In the genomic region with DNA sequence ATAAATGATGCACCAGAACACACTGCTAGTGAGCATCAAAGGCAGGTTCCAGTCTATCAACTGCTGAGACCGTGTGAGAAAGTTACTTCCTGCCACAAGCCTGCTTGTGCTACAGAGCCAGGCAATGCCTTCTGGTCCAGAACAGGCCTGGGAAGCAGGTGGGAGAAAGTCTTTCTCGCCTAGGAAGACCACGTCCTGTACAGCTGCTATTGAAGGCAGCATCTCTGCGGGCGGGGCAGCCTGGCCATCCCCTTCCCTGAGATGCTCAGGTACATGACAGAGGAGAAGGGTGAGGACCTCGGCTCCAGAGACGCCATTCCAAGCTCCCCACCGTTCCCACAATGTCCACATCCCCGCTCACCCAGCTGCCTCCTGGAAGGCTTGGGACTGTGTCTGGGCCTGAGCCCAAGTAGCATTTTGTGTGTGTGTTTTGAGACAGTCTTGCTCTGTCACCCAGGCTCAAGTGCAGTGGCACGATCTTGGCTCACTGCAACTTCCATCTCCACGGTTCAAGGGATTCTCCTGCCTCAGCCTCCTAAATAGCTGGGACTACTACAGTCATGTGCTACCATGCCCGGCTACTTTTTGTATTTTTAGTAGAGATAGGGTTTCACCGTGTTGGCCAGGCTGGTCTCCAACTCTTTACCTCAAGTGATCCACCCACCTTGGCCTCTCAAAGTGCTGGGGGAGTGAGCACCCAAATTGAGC, we compare ENCODE assay signal across 9 cellular contexts. TPM values are rescaled to one million over a fixed set of nuclear protein-coding genes. Genes with fewer than 3 reads are reported as not detected.
DNase-seq lines count a peak whose midpoint lies in the region; ATAC-seq and TF ChIP-seq lines count a peak whose summit lies in the region.
"Had no signal": no experiment of that assay in that cellular context is flagged by ENCODE, and none has a peak within 500 bp of the region (broad histone marks: within the 10 kb centered on the region; RNA-seq: fewer than 3 reads in every experiment).

No MANE protein-coding gene starts in this region.

- H3K4me1 ChIP-seq in ovary (ENCODE audit: insufficient read depth): no peaks in the 10 kb centered on the region

- no peak overlapping the region for H3K4me3 ChIP-seq in HL-60 (replicated peaks; ENCODE audit: insufficient read depth, low read length)
- H3K4me3 ChIP-seq in ovary: no peak overlapping the region

- ATAC-seq in stimulated activated naive B cell treated with anti-CD40 and anti-IgM and Interleukin-4, amounts not matched to agents 10 μg/mL and 1 μg/mL and 100 μg/mL, for 72 hours (replicated peaks): no peak
- ATAC-seq in GM18505 (IDR thresholded peaks at IDR 0.05; ENCODE audit: unreplicated experiment): no peak

- H3K27ac Mint-ChIP-seq in immature natural killer cell: peak overlapping the region; percentile 91 to 98 (median 96)
- H3K27ac Mint-ChIP-seq in stimulated activated naive B cell treated with anti-CD40 and anti-IgM and Interleukin-4, amounts not matched to agents 10 μg/mL and 1 μg/mL and 100 μg/mL, for 72 hours: peak overlapping the region; percentile 94

- TF ChIP-seq EP300 in ovary (IDR thresholded peaks at IDR 0.05): no peak

- peaks cover 39 to 45% of the 10 kb centered on the region in 2 donors for H3K4me1 Mint-ChIP-seq in immature natural killer cell
- peaks cover 35 to 58% of the 10 kb centered on the region in 2 donors for H3K4me1 Mint-ChIP-seq in stimulated activated naive B cell treated with anti-CD40 and anti-IgM and Interleukin-4, amounts not matched to agents 10 μg/mL and 1 μg/mL and 100 μg/mL, for 72 hours

- peak overlapping the region; percentile 27 for H3K27ac ChIP-seq in HL-60 (replicated peaks)
- H3K27ac ChIP-seq in ovary: no peak overlapping the region

- DNase-seq in HL-60 (ENCODE audit: low read depth in 1 of 2, low spot score in 1 of 2) (no peak), immature natural killer cell (peak; percentile 54 to 64 (median 57)), NCI-H524 treated with DMSO at 0.1 percent for 48 hours (lab: John Stamatoyannopoulos, UW) (no peak), ovary (no peak), SIG-M5 treated with dmso at 0.1 percent for 504 hours (lab: John Stamatoyannopoulos, UW; ENCODE audit: unreplicated experiment) (no peak)
- DNase-seq in activated T-cell treated with anti-CD3 and anti-CD28 coated beads, Interleukin-2, amount 50 U/mL, for 48 hours: peak; percentile 55 to 57
- DNase-seq in stimulated activated naive B cell treated with anti-CD40 and anti-IgM and Interleukin-4, amounts not matched to agents 10 μg/mL and 1 μg/mL and 100 μg/mL, for 72 hours: no peak
- DNase-seq: kidney glomerular epithelial cell had no signal

- H3K9me3 Mint-ChIP-seq in immature natural killer cell: no peaks in the 10 kb centered on the region
- peaks cover 3 to 4% of the 10 kb centered on the region in 2 donors for H3K9me3 Mint-ChIP-seq in stimulated activated naive B cell treated with anti-CD40 and anti-IgM and Interleukin-4, amounts not matched to agents 10 μg/mL and 1 μg/mL and 100 μg/mL, for 72 hours

- TF ChIP-seq POLR2A in ovary (IDR thresholded peaks at IDR 0.05) (no peak), GM18505 (IDR thresholded peaks at IDR 0.05; ENCODE audit: borderline replicate concordance, extremely low read depth, insufficient read depth, insufficient read length) (no peak)

- no peaks in the 10 kb centered on the region for H3K36me3 ChIP-seq in ovary

- H3K27me3 Mint-ChIP-seq in immature natural killer cell (ENCODE audit: low read depth in 3 of 3): peaks cover 17 to 32% (median 21%) of the 10 kb centered on the region in 3 donors
- no peaks in the 10 kb centered on the region for H3K27me3 Mint-ChIP-seq in stimulated activated naive B cell treated with anti-CD40 and anti-IgM and Interleukin-4, amounts not matched to agents 10 μg/mL and 1 μg/mL and 100 μg/mL, for 72 hours

- TF ChIP-seq CTCF in HL-60 (IDR thresholded peaks at IDR 0.05; ENCODE audit: insufficient read depth, low read length): no peak
- no peak for TF ChIP-seq CTCF in ovary (IDR thresholded peaks at IDR 0.05)

- no peaks in the 10 kb centered on the region for H3K9me3 ChIP-seq in ovary

- H3K27me3 ChIP-seq in HL-60 (ENCODE audit: insufficient read depth, poor library complexity, severe bottlenecking) (no peaks in the 10 kb centered on the region), ovary (no peaks in the 10 kb centered on the region)

- intact Hi-C loops in ovary (cut with DNase I): no loop called here

- 66 to 72% (median 67%) methylated on average over 13 of the region's 13 CpGs for WGBS in ovary, 3 donors

- H3K4me3 Mint-ChIP-seq in immature natural killer cell: peak overlapping the region; percentile 59 to 80 (median 70)
- H3K4me3 Mint-ChIP-seq in stimulated activated naive B cell treated with anti-CD40 and anti-IgM and Interleukin-4, amounts not matched to agents 10 μg/mL and 1 μg/mL and 100 μg/mL, for 72 hours: peak overlapping the region; percentile 32 to 66

- H3K36me3 Mint-ChIP-seq in immature natural killer cell: peaks cover 0 to 4% (median 0%) of the 10 kb centered on the region in 3 donors
- peaks cover 5 to 18% of the 10 kb centered on the region in 2 donors for H3K36me3 Mint-ChIP-seq in stimulated activated naive B cell treated with anti-CD40 and anti-IgM and Interleukin-4, amounts not matched to agents 10 μg/mL and 1 μg/mL and 100 μg/mL, for 72 hours

RNA-seq across cellular contexts. Expression of a gene that starts 3.4 kb away (rescaled TPM):
- polyA plus RNA-seq in immature natural killer cell (1 to 10 TPM in 1 of 3 donors, under 1 TPM in 2; 0.21 to 1.5 (median 0.66) TPM), ovary (1 to 10 TPM; 1.2 to 7.6 TPM)
- total RNA-seq in ovary: 10 to 100 TPM in 5 of 7 donors, 1 to 10 TPM in 2; 2.4 to 16.1 (median 14.7) TPM

RNA-seq across cellular contexts. Expression of a gene that starts 25.2 kb away (rescaled TPM):
- polyA plus RNA-seq in immature natural killer cell (not detected), ovary (not detected)
- not detected for total RNA-seq in ovary

RNA-seq across cellular contexts. Expression of a gene that starts 28.8 kb away (rescaled TPM):
- polyA plus RNA-seq in immature natural killer cell (10 to 100 TPM; 58.6 to 86.4 (median 69.9) TPM), ovary (1 to 10 TPM; 2.1 to 2.4 TPM)
- total RNA-seq in ovary: 1 to 10 TPM in 5 of 7 donors, under 1 TPM in 2; 0.48 to 4.3 (median 1.8) TPM

RNA-seq across cellular contexts. Expression of a gene that starts 50.4 kb away (rescaled TPM):
- polyA plus RNA-seq in immature natural killer cell: 1 to 10 TPM; 2.4 to 9.4 (median 4.2) TPM
- total RNA-seq in ovary: 10 to 100 TPM; 11.1 to 28.0 (median 23.4) TPM
- polyA plus RNA-seq in ovary: 10 to 100 TPM in 1 of 2 donors, 1 to 10 TPM in 1; 5.0 to 29.1 TPM

RNA-seq across cellular contexts. Expression of a gene that starts 59.2 kb away (rescaled TPM):
- polyA plus RNA-seq in immature natural killer cell: not detected
- 1 to 10 TPM in 1 of 7 donors, under 1 TPM in 4, not detected in 2; 0.17 to 2.6 (median 0.48) TPM for total RNA-seq in ovary
- polyA plus RNA-seq in ovary: under 1 TPM; 0.20 to 0.33 TPM

Comparison
In these comparisons a context has a peak if more than half of its experiments do, and no peak if none do; other contexts are left out.
1. DNase-seq: peak in activated T-cell treated with anti-CD3 and anti-CD28 coated beads, Interleukin-2, amount 50 U/mL, for 48 hours (2 of 2) and immature natural killer cell (3 of 3); none in HL-60 (0 of 2), stimulated activated naive B cell treated with anti-CD40 and anti-IgM and Interleukin-4, amounts not matched to agents 10 μg/mL and 1 μg/mL and 100 μg/mL, for 72 hours (single experiment), NCI-H524 treated with DMSO at 0.1 percent for 48 hours (single experiment), ovary (0 of 5) and SIG-M5 treated with dmso at 0.1 percent for 504 hours (single experiment).
2. RNA of a gene that starts 28.8 kb away (polyA plus RNA-seq): 58.6 to 86.4 TPM in immature natural killer cell; 2.1 to 2.4 TPM in ovary; every median in the first group is over 10 times any median in the second.